ENCODE assay signal across 22 cellular contexts in genomic region chr18:10841203-10841602, GRCh38.
DNase-seq lines count a peak whose midpoint lies in the region; ATAC-seq and TF ChIP-seq lines count a peak whose summit lies in the region.
"Had no signal": no experiment of that assay in that cellular context is flagged by ENCODE, and none has a peak within 500 bp of the region (broad histone marks: within the 10 kb centered on the region; RNA-seq: fewer than 3 reads in every experiment).

No MANE protein-coding gene starts in this region.

- no peaks in the 10 kb centered on the region for H3K9me3 ChIP-seq in left lung
- H3K9me3 ChIP-seq: heart right ventricle, psoas muscle had no signal

- ATAC-seq in left lung (peak; percentile 73), HG03354 (IDR thresholded peaks at IDR 0.05; ENCODE audit: poor library complexity, severe bottlenecking, unreplicated experiment) (no peak), HG02885 (IDR thresholded peaks at IDR 0.05; ENCODE audit: poor library complexity, unreplicated experiment) (no peak), HG03135 (IDR thresholded peaks at IDR 0.05; ENCODE audit: unreplicated experiment) (no peak)
- ATAC-seq: activated CD8-positive, alpha-beta memory T cell treated with anti-CD3 and anti-CD28 coated beads, Interleukin-2, amount 10 ng/mL, durations not matched to agents 7 days and 5 days; HCT116; psoas muscle had no signal

- H3K4me1 ChIP-seq in left lung, result no peaks in the 10 kb centered on the region

- no peaks in the 10 kb centered on the region for H3K36me3 ChIP-seq in left lung
- H3K36me3 ChIP-seq: heart right ventricle, WERI-Rb-1 had no signal

- DNase-seq in AG10803 (ENCODE audit: low read depth), result peak; percentile 8
- DNase-seq in M059J (ENCODE audit: low read depth), result peak; percentile 68
- peak; percentile 90 for DNase-seq in amniotic epithelial cell (ENCODE audit: low read depth)
- peak in 1 of 2 donors; percentile 44 for DNase-seq in left lung
- no peak for DNase-seq in NCI-H510A treated with DMSO at 0.1 percent for 48 hours (lab: John Stamatoyannopoulos, UW)
- DNase-seq: activated CD4-positive, alpha-beta T cell treated with anti-CD3 and anti-CD28 coated beads, Interleukin-2, amount 50 U/mL, for 1 hour; activated CD8-positive, alpha-beta memory T cell treated with anti-CD3 and anti-CD28 coated beads, Interleukin-2, amount 10 ng/mL, durations not matched to agents 7 days and 5 days; activated T-cell treated with anti-CD3 and anti-CD28 coated beads, Interleukin-2, amount 50 U/mL, for 48 hours; C1 segment of cervical spinal cord; DMS79 treated with DMSO at 0.1 percent for 48 hours; foreskin fibroblast; heart right ventricle; NCI-H1417; NCI-H2081 treated with DMSO at 0.1 percent for 48 hours; NCI-H345; psoas muscle; stimulated activated naive CD4-positive, alpha-beta T cell; WERI-Rb-1 had no signal

- intact Hi-C loops in left lung (cut with DNase I), result no loop called here

- H3K4me3 ChIP-seq in AG10803 (ENCODE audit: low read length), result no peak overlapping the region
- no peak overlapping the region for H3K4me3 ChIP-seq in left lung
- H3K4me3 ChIP-seq: heart right ventricle, psoas muscle had no signal

- H3K27ac ChIP-seq in left lung, result peak overlapping the region in 1 of 2 donors; percentile 24
- H3K27ac ChIP-seq: heart right ventricle, psoas muscle, WERI-Rb-1 had no signal

- no peaks in the 10 kb centered on the region for H3K27me3 ChIP-seq in left lung

- TF ChIP-seq CTCF in AG10803 (conservative IDR thresholded peaks at IDR 0.05; ENCODE audit: low read length) (no peak), left lung (IDR thresholded peaks at IDR 0.05) (no peak)
